In genomic region chr6:18362058-18362561, GRCh38 we compare ENCODE assay signal across 15 cellular contexts. TPM values are rescaled to one million over a fixed set of nuclear protein-coding genes. Genes with fewer than 3 reads are reported as not detected.
DNase-seq lines count a peak whose midpoint lies in the region; ATAC-seq, FAIRE-seq and TF ChIP-seq lines count a peak whose summit lies in the region.
"Had no signal": no experiment of that assay in that cellular context is flagged by ENCODE, and none has a peak within 500 bp of the region (broad histone marks: within the 10 kb centered on the region; RNA-seq: fewer than 3 reads in every experiment).

No MANE protein-coding gene starts in this region.

- peak overlapping the region; percentile 72 for H3K27ac ChIP-seq in astrocyte (ENCODE audit: low read depth, low read length)
- H3K27ac ChIP-seq in GM23338 (ENCODE audit: low read depth), result no peak overlapping the region

- H2AFZ ChIP-seq in astrocyte (ENCODE audit: low read depth, low read length) (no peak overlapping the region), GM23338 (no peak overlapping the region)

- no peaks in the 10 kb centered on the region for H3F3A ChIP-seq in GM23338 (replicated peaks; ENCODE audit: low read depth)

- no peak overlapping the region for H3K4me3 ChIP-seq in astrocyte (ENCODE audit: insufficient read depth, low read depth, low read length)
- H3K4me3 ChIP-seq in GM23338, result no peak overlapping the region

- no peak overlapping the region for H3K9ac ChIP-seq in astrocyte (ENCODE audit: low read length)

- FAIRE-seq in astrocyte (lab: Jason Lieb, UNC), result peak; percentile 13

- peaks cover 12% of the 10 kb centered on the region for H3K4me1 Mint-ChIP-seq in HFFc6 (ENCODE audit: low read depth)
- H3K4me1 Mint-ChIP-seq in astrocyte (ENCODE audit: low read depth, unreplicated experiment), result peaks cover 17% of the 10 kb centered on the region
- H3K4me1 Mint-ChIP-seq in GM23338, result no peaks in the 10 kb centered on the region
- H3K4me1 Mint-ChIP-seq: activated CD4-positive, alpha-beta memory T cell treated with anti-CD3 and anti-CD28 coated beads, Interleukin-2, amount 10 ng/mL, durations not matched to agents 7 days and 5 days; activated naive CD8-positive, alpha-beta T cell treated with anti-CD3 and anti-CD28 coated beads, Interleukin-2, amount 10 ng/mL, durations not matched to agents 7 days and 5 days; mesothelial cell of epicardium had no signal

- no peak overlapping the region for H3K27ac Mint-ChIP-seq in HFFc6
- H3K27ac Mint-ChIP-seq in astrocyte (ENCODE audit: unreplicated experiment), result peak overlapping the region; percentile 85
- no peak overlapping the region for H3K27ac Mint-ChIP-seq in GM23338
- H3K27ac Mint-ChIP-seq: activated CD4-positive, alpha-beta memory T cell treated with anti-CD3 and anti-CD28 coated beads, Interleukin-2, amount 10 ng/mL, durations not matched to agents 7 days and 5 days; activated naive CD8-positive, alpha-beta T cell treated with anti-CD3 and anti-CD28 coated beads, Interleukin-2, amount 10 ng/mL, durations not matched to agents 7 days and 5 days; mesothelial cell of epicardium had no signal

- 0 out of 2 replicates have a peak, but pooled peaks cover 3% of the 10 kb centered on the region for H3K9me2 ChIP-seq in GM23338 (ENCODE audit: insufficient read depth)

- TF ChIP-seq CTCF in HFFc6 (IDR thresholded peaks at IDR 0.05) (no peak), astrocyte (IDR thresholded peaks at IDR 0.05; ENCODE audit: insufficient read depth, low read depth, low read length) (no peak), GM23338 (conservative IDR thresholded peaks at IDR 0.05; ENCODE audit: low read depth in 2 of 2) (no peak)

- no peaks in the 10 kb centered on the region for H3K9me3 ChIP-seq in astrocyte (ENCODE audit: insufficient read depth, low read depth, low read length)

- H3K4me3 Mint-ChIP-seq in HFFc6 (0 out of 2 replicates have a peak overlapping the region, but pooled peaks have one; percentile 11), astrocyte (ENCODE audit: unreplicated experiment) (no peak overlapping the region), GM23338 (no peak overlapping the region)
- H3K4me3 Mint-ChIP-seq: activated CD4-positive, alpha-beta memory T cell treated with anti-CD3 and anti-CD28 coated beads, Interleukin-2, amount 10 ng/mL, durations not matched to agents 7 days and 5 days; activated naive CD8-positive, alpha-beta T cell treated with anti-CD3 and anti-CD28 coated beads, Interleukin-2, amount 10 ng/mL, durations not matched to agents 7 days and 5 days; mesothelial cell of epicardium had no signal

- H3K9me3 Mint-ChIP-seq in HFFc6, result no peaks in the 10 kb centered on the region; the same call in none of the 2 replicates
- H3K9me3 Mint-ChIP-seq in astrocyte (ENCODE audit: unreplicated experiment), result peaks cover 8% of the 10 kb centered on the region
- peaks cover 6% of the 10 kb centered on the region; the same call in 2 of the 3 replicates for H3K9me3 Mint-ChIP-seq in GM23338

- H3K4me1 ChIP-seq in astrocyte (ENCODE audit: insufficient read depth, low read length) (peaks cover 7% of the 10 kb centered on the region), GM23338 (ENCODE audit: insufficient read depth) (no peaks in the 10 kb centered on the region)

- H3K79me2 ChIP-seq in astrocyte (ENCODE audit: insufficient read depth, low read length) (no peaks in the 10 kb centered on the region), GM23338 (replicated peaks; ENCODE audit: insufficient read depth) (no peaks in the 10 kb centered on the region)

- DNase-seq in HFFc6, result peak; percentile 86
- DNase-seq in astrocyte (ENCODE audit: low read depth), result peak; percentile 98
- peak; percentile 54 for DNase-seq in hepatic stellate cell (ENCODE audit: low spot score)
- peak; percentile 87 for DNase-seq in stromal cell of bone marrow (ENCODE audit: low read depth)
- no peak for DNase-seq in globus pallidus (ENCODE audit: low spot score)
- DNase-seq in NCI-H1436 treated with DMSO at 0.1 percent for 48 hours (lab: John Stamatoyannopoulos, UW), result no peak
- no peak for DNase-seq in GM23338 (ENCODE audit: low spot score)
- DNase-seq: activated CD4-positive, alpha-beta memory T cell treated with anti-CD3 and anti-CD28 coated beads, Interleukin-2, amount 10 ng/mL, durations not matched to agents 7 days and 5 days; activated naive CD8-positive, alpha-beta T cell treated with anti-CD3 and anti-CD28 coated beads, Interleukin-2, amount 10 ng/mL, durations not matched to agents 7 days and 5 days; foreskin melanocyte; NCI-H2081; SHP77 treated with DMSO at 0.1 percent for 48 hours; stimulated activated naive CD8-positive, alpha-beta T cell treated with anti-CD3 and anti-CD28 coated beads, Interleukin-15, Interleukin-2, amounts not matched to agents 100 U/mL and 50 U/mL, for 24 hours had no signal

- H3K27me3 ChIP-seq in astrocyte (ENCODE audit: insufficient read depth, low read length) (no peaks in the 10 kb centered on the region), GM23338 (ENCODE audit: insufficient read depth) (no peaks in the 10 kb centered on the region)

- ATAC-seq in GM23338, result no peak
- no peak for ATAC-seq in HG03135 (IDR thresholded peaks at IDR 0.05; ENCODE audit: unreplicated experiment)
- ATAC-seq: stimulated activated naive CD8-positive, alpha-beta T cell treated with anti-CD3 and anti-CD28 coated beads, Interleukin-15, Interleukin-2, amounts not matched to agents 100 U/mL and 50 U/mL, for 24 hours had no signal

- H3K27me3 Mint-ChIP-seq in HFFc6 (ENCODE audit: insufficient read depth) (peaks cover 12% of the 10 kb centered on the region), astrocyte (ENCODE audit: low read depth, unreplicated experiment) (no peaks in the 10 kb centered on the region), GM23338 (ENCODE audit: insufficient read depth, low read depth, poor library complexity) (peaks cover 5% of the 10 kb centered on the region)

- H3K4me2 ChIP-seq in astrocyte (ENCODE audit: low read length), result peak overlapping the region; percentile 37
- H3K4me2 ChIP-seq in GM23338, result no peak overlapping the region

- H4K20me1 ChIP-seq in astrocyte (ENCODE audit: insufficient read depth, low read length) (no peaks in the 10 kb centered on the region), GM23338 (replicated peaks; ENCODE audit: insufficient read depth) (no peaks in the 10 kb centered on the region)

- H3K36me3 ChIP-seq in astrocyte (ENCODE audit: insufficient read depth, low read length), result no peaks in the 10 kb centered on the region
- H3K36me3 ChIP-seq in GM23338 (ENCODE audit: insufficient read depth), result no peaks in the 10 kb centered on the region

- H3K36me3 Mint-ChIP-seq in HFFc6 (ENCODE audit: low read depth) (peaks cover 10% of the 10 kb centered on the region), astrocyte (ENCODE audit: low read depth, unreplicated experiment) (peaks cover 2% of the 10 kb centered on the region), GM23338 (ENCODE audit: low read depth) (peaks cover 5% of the 10 kb centered on the region; the same call in 2 of the 3 replicates)
- H3K36me3 Mint-ChIP-seq: activated naive CD8-positive, alpha-beta T cell treated with anti-CD3 and anti-CD28 coated beads, Interleukin-2, amount 10 ng/mL, durations not matched to agents 7 days and 5 days had no signal

TF ChIP-seq in GM23338, 12 proteins besides CTCF, POLR2A, EP300 and RAD21:
- TF ChIP-seq ZNF331 (CRISPR knock-in tag; IDR thresholded peaks at IDR 0.05; ENCODE audit: low read depth) (no peak), STAT1 (IDR thresholded peaks at IDR 0.05; ENCODE audit: unreplicated experiment) (no peak), JUNB (IDR thresholded peaks at IDR 0.05; ENCODE audit: unreplicated experiment) (no peak), EZH2 (IDR thresholded peaks at IDR 0.05; ENCODE audit: low read depth, unreplicated experiment) (no peak)
- TF ChIP-seq, protein P1, sequence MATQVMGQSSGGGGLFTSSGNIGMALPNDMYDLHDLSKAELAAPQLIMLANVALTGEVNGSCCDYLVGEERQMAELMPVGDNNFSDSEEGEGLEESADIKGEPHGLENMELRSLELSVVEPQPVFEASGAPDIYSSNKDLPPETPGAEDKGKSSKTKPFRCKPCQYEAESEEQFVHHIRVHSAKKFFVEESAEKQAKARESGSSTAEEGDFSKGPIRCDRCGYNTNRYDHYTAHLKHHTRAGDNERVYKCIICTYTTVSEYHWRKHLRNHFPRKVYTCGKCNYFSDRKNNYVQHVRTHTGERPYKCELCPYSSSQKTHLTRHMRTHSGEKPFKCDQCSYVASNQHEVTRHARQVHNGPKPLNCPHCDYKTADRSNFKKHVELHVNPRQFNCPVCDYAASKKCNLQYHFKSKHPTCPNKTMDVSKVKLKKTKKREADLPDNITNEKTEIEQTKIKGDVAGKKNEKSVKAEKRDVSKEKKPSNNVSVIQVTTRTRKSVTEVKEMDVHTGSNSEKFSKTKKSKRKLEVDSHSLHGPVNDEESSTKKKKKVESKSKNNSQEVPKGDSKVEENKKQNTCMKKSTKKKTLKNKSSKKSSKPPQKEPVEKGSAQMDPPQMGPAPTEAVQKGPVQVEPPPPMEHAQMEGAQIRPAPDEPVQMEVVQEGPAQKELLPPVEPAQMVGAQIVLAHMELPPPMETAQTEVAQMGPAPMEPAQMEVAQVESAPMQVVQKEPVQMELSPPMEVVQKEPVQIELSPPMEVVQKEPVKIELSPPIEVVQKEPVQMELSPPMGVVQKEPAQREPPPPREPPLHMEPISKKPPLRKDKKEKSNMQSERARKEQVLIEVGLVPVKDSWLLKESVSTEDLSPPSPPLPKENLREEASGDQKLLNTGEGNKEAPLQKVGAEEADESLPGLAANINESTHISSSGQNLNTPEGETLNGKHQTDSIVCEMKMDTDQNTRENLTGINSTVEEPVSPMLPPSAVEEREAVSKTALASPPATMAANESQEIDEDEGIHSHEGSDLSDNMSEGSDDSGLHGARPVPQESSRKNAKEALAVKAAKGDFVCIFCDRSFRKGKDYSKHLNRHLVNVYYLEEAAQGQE (IDR thresholded peaks at IDR 0.05; ENCODE audit: unreplicated experiment), result no peak

RNA-seq across cellular contexts. Expression of gene RNF144B, which starts 25.0 kb away (rescaled TPM):
- 1 to 10 TPM in 5 of 6 experiments, under 1 TPM in 1; 0.83 to 4.8 (median 1.2) TPM for total RNA-seq in HFFc6 (2021; fragmentation: NEBNext Ultra II Directional; extraction: Animal tissue kit (Norgen Biotek cat#: 25700))
- 3.6 and 7.2 TPM in 2 replicates for total RNA-seq in astrocyte
- 8.0 and 9.0 TPM in 2 replicates for total RNA-seq in GM23338 (2014; rRNA removed; shearing (Covaris generic))
- 3.2 and 4.2 TPM in 2 replicates for polyA plus RNA-seq in GM23338 (2016; fragmentation: Nextera tagmentation; extraction: Ambion mirVana)

Comparison
In these comparisons a context has a peak if more than half of its experiments do, and no peak if none do; other contexts are left out.
1. DNase-seq: peak in HFFc6 (single experiment), astrocyte (single experiment), hepatic stellate cell (single experiment) and stromal cell of bone marrow (single experiment); none in globus pallidus (single experiment), NCI-H1436 treated with DMSO at 0.1 percent for 48 hours (single experiment) and GM23338 (single experiment).